ENCODE assay signal across 1 cellular context in the genomic region with DNA sequence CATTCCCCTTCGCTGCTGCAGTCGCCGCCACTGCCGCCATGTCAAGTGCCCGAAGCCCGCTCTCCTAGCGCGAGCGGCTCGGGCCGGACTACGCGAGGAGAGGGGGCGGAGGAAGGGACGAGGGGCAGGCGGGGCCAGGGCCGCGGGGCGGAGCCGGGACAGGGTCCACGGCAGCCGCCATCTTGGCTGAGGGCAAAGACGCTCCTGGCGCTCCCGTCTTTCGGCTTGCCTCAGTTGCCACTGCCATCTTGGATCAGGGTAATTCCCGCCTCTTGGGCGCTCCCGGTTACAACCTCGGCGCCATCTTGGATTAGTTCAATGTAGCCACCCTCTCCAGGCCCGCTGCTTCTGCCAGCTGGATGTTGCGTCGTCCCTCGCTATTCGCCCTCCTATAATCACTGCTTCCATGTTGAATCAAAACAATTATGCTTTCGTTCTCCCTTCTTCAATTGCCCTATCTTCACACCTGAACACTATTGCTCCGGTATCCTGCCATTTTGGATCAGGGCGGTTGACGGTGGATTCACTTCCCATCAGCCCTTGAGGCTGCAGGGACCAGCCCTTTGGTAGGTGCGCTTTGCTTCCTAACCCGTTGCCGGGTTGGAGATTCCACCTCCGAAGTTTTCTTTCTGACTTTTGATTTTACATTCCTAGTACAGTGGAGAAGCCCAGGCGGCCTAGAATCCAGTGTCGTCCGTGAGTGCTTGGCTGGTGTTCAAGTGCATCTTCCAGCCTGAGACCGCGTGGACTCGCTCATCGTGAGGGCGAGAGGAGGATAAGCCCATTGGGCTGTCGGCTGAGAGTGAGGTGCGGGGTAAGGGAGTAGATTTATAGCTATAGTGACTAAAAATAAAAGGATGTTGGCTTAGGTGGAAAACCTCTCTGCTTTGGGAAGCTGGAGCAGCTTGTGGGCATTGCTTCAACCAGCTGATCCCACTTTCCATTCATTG.
A peak's percentile ranks its signal among the peaks of the same experiment; 100 is the strongest.
TF ChIP-seq lines count a peak whose summit lies in the region.

TSS of gene HACD2 (minus strand) at position 66 of the 950 bp plus-strand sequence. CDS start at position 40, 26 bp downstream.

TF ChIP-seq in H1, 55 proteins besides CTCF, POLR2A, EP300 and RAD21 (continued from another document):
- TF ChIP-seq MAX (IDR thresholded peaks at IDR 0.05) (peak; percentile 59; the same call in 1 of the 2 replicates), SAP30 (IDR thresholded peaks at IDR 0.05; ENCODE audit: insufficient read depth, insufficient replicate concordance, low read length) (peak; percentile 42), RXRA (IDR thresholded peaks at IDR 0.05; ENCODE audit: insufficient read depth, low read depth, low read length) (no peak), FOSL1 (IDR thresholded peaks at IDR 0.05; ENCODE audit: insufficient read depth, low read depth, low read length) (no peak), YY1 (IDR thresholded peaks at IDR 0.05; ENCODE audit: low read depth, low read length) (peak; percentile 99), SIX5 (IDR thresholded peaks at IDR 0.05; ENCODE audit: low read depth, low read length) (peak; percentile 47), SIRT6 (IDR thresholded peaks at IDR 0.05; ENCODE audit: low read length) (no peak), GTF2F1 (IDR thresholded peaks at IDR 0.05; ENCODE audit: borderline replicate concordance, low read depth, low read length) (peak; percentile 39; the same call in 1 of the 2 replicates), E2F6 (IDR thresholded peaks at IDR 0.05) (peak; percentile 70), ATF3 (IDR thresholded peaks at IDR 0.05; ENCODE audit: insufficient read depth, low read depth, low read length) (no peak), EZH2 (IDR thresholded peaks at IDR 0.05; ENCODE audit: low read depth, low read length, severe bottlenecking) (no peak), PHF8 (conservative IDR thresholded peaks at IDR 0.05; ENCODE audit: low read depth, low read length) (peak; percentile 71), TCF12 (IDR thresholded peaks at IDR 0.05; ENCODE audit: low read depth, low read length) (0 out of 2 replicates have a peak, but pooled peaks have one; percentile 5), NANOG (IDR thresholded peaks at IDR 0.05; ENCODE audit: insufficient read depth, low read depth, low read length, poor library complexity, severe bottlenecking) (no peak), CHD7 (IDR thresholded peaks at IDR 0.05; ENCODE audit: insufficient replicate concordance, low read length) (no peak), CREB1 (IDR thresholded peaks at IDR 0.05) (0 out of 2 replicates have a peak, but pooled peaks have one; percentile 62), SUZ12 (IDR thresholded peaks at IDR 0.05; ENCODE audit: low read length) (no peak), SP4 (IDR thresholded peaks at IDR 0.05; ENCODE audit: low read length) (no peak), EGR1 (IDR thresholded peaks at IDR 0.05; ENCODE audit: borderline replicate concordance, low read depth, low read length) (no peak), KDM4A (IDR thresholded peaks at IDR 0.05; ENCODE audit: low read depth, low read length, severe bottlenecking) (peak; percentile 98), RNF2 (IDR thresholded peaks at IDR 0.05; ENCODE audit: borderline replicate concordance, low read depth, low read length, missing control alignments, poor library complexity, severe bottlenecking) (no peak), KDM1A (IDR thresholded peaks at IDR 0.05; ENCODE audit: borderline replicate concordance, low read length) (no peak), TEAD4 (IDR thresholded peaks at IDR 0.05; ENCODE audit: low read depth, low read length) (no peak), KDM5A (IDR thresholded peaks at IDR 0.05; ENCODE audit: low read length) (no peak), HDAC2 (IDR thresholded peaks at IDR 0.05; ENCODE audit: borderline replicate concordance in 1 of 2, low read depth in 2 of 2, low read length in 2 of 2) (no peak; a peak in 1 of 4 replicates), HDAC6 (IDR thresholded peaks at IDR 0.05; ENCODE audit: low read depth, low read length) (no peak), CTBP2 (IDR thresholded peaks at IDR 0.05; ENCODE audit: borderline replicate concordance, insufficient read depth, insufficient read length, low read length) (no peak), TAF1 (IDR thresholded peaks at IDR 0.05; ENCODE audit: low read depth, low read length) (peak; percentile 89), TAF7 (optimal IDR thresholded peaks at IDR 0.05; ENCODE audit: borderline replicate concordance, low read depth, low read length) (peak; percentile 89)
- TF ChIP-seq, protein P1, sequence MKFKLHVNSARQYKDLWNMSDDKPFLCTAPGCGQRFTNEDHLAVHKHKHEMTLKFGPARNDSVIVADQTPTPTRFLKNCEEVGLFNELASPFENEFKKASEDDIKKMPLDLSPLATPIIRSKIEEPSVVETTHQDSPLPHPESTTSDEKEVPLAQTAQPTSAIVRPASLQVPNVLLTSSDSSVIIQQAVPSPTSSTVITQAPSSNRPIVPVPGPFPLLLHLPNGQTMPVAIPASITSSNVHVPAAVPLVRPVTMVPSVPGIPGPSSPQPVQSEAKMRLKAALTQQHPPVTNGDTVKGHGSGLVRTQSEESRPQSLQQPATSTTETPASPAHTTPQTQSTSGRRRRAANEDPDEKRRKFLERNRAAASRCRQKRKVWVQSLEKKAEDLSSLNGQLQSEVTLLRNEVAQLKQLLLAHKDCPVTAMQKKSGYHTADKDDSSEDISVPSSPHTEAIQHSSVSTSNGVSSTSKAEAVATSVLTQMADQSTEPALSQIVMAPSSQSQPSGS (IDR thresholded peaks at IDR 0.05; ENCODE audit: low read length): no peak; the same call in 1 of the 2 replicates
